ENCODE assay signal across 18 cellular contexts in the genomic region with DNA sequence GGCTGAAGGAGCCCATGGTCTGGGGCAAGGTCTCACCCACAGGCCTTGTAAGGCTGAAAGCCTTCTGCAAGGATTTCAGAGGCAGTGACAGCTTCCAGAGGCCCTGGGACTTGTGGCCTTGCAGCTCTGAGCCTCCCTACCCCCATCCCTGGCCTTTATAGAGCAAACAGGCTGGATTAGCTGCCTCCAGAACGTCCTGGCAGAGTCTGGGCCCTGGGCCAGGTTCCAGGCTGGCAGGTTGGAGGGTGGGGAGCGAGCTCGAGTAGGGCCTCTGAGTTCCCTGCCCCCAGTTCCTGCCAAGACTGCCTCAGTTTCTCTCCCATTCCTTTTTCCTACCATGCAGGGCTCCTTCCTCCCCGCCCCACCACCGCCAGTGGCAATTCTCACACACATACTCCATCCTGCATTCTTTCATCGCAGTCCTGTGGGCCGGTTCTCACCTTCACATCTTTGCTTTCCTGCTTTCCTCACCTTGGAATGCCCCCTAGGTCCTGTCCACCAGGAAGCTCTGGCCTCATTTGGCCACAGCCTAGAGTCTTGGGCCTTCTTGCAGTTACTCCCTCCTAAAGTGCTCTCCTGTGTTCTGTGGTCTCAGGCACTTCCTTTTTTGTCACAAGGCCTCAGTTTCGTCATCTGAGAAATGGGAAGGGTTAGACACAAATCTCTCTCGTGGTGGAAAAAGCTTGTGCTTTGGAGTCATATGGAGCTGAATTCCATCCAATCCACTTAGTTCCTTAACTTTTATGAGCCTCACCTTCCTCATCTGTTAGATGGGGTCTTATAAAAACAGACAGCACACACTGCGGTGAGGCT. TPM values are rescaled to one million over a fixed set of nuclear protein-coding genes. Genes with fewer than 3 reads are reported as not detected.
A peak's percentile ranks its signal among the peaks of the same experiment; 100 is the strongest.
DNase-seq lines count a peak whose midpoint lies in the region; ATAC-seq and TF ChIP-seq lines count a peak whose summit lies in the region.
"Had no signal": no experiment of that assay in that cellular context is flagged by ENCODE, and none has a peak within 500 bp of the region (broad histone marks: within the 10 kb centered on the region; RNA-seq: fewer than 3 reads in every experiment).

No MANE protein-coding gene starts in this region.

- POLR2A ChIA-PET in HEK293 (lab: Yijun Ruan, JAX): no interaction called here

- DNase-seq in WERI-Rb-1: no peak
- peak in 1 of 2 donors; percentile 61 for DNase-seq in left lung
- no peak for DNase-seq in DMS79 (lab: John Stamatoyannopoulos, UW)
- no peak for DNase-seq in epidermal melanocyte (ENCODE audit: insufficient read length, low spot score)
- DNase-seq: activated CD4-positive, alpha-beta T cell treated with anti-CD3 and anti-CD28 coated beads, Interleukin-2, amount 50 U/mL, for 1 hour; activated gamma-delta T cell treated with Interleukin-2 at 50 U/mL for 16 hours; central memory CD4-positive, alpha-beta T cell; NCI-H1092; NCI-H748 treated with DMSO at 0.1 percent for 48 hours; ovary; stimulated activated CD4-positive, alpha-beta T cell treated with anti-CD3 and anti-CD28 coated beads, Interleukin-2, amount 100 ng/mL, for 24 hours; stimulated activated naive B cell treated with anti-CD40 and anti-IgM and Interleukin-4, amounts not matched to agents 10 μg/mL and 1 μg/mL and 100 μg/mL, for 72 hours had no signal

- no peaks in the 10 kb centered on the region for H3K27me3 ChIP-seq in WERI-Rb-1 (ENCODE audit: insufficient read depth, low read depth, severe bottlenecking)
- no peaks in the 10 kb centered on the region for H3K27me3 ChIP-seq in left lung
- H3K27me3 ChIP-seq: esophagus muscularis mucosa, ovary had no signal

- H3K4me1 ChIP-seq in HEK293 (ENCODE audit: control insufficient read depth, insufficient read depth, low read length) (no peaks in the 10 kb centered on the region), left lung (peaks cover 0 to 8% of the 10 kb centered on the region in 2 donors)

- intact Hi-C loops in left lung (cut with DNase I): no loop called here

- H3K9me3 ChIP-seq in HEK293 (ENCODE audit: control insufficient read depth, insufficient read depth, low read depth, low read length) (no peaks in the 10 kb centered on the region), WERI-Rb-1 (ENCODE audit: severe bottlenecking) (no peaks in the 10 kb centered on the region), left lung (no peaks in the 10 kb centered on the region)
- H3K9me3 ChIP-seq: esophagus muscularis mucosa, ovary had no signal

- H3K27ac ChIP-seq in 22Rv1: peak overlapping the region; percentile 75
- no peak overlapping the region for H3K27ac ChIP-seq in HEK293 (ENCODE audit: extremely low read depth, low read depth, low read length)
- H3K27ac ChIP-seq in WERI-Rb-1: peak overlapping the region; percentile 43; the same call in 1 of the 2 replicates
- no peak overlapping the region for H3K27ac ChIP-seq in left lung
- H3K27ac ChIP-seq: ovary had no signal

- ATAC-seq in left lung (peak; percentile 62), GM19467 (IDR thresholded peaks at IDR 0.05; ENCODE audit: unreplicated experiment) (no peak), GM21367 (IDR thresholded peaks at IDR 0.05; ENCODE audit: unreplicated experiment) (no peak)
- ATAC-seq: stimulated activated naive B cell treated with anti-CD40 and anti-IgM and Interleukin-4, amounts not matched to agents 10 μg/mL and 1 μg/mL and 100 μg/mL, for 72 hours had no signal

- TF ChIP-seq CTCF in 22Rv1 (IDR thresholded peaks at IDR 0.05): no peak
- TF ChIP-seq CTCF in HEK293 (tag by site-specific recombination; IDR thresholded peaks at IDR 0.05): no peak
- no peak for TF ChIP-seq CTCF in WERI-Rb-1 (IDR thresholded peaks at IDR 0.05; ENCODE audit: low read depth, low read length)
- no peak for TF ChIP-seq CTCF in left lung (IDR thresholded peaks at IDR 0.05)

- H3K36me3 ChIP-seq in HEK293 (ENCODE audit: control insufficient read depth in 2 of 2, insufficient read depth in 1 of 2, low read length in 2 of 2) (no peaks in the 10 kb centered on the region), WERI-Rb-1 (no peaks in the 10 kb centered on the region), left lung (no peaks in the 10 kb centered on the region)
- H3K36me3 ChIP-seq: esophagus muscularis mucosa, ovary had no signal

- H3K4me3 ChIP-seq in HEK293 (ENCODE audit: low read depth, low read length) (no peak overlapping the region), WERI-Rb-1 (ENCODE audit: low read depth, low read length) (no peak overlapping the region), left lung (no peak overlapping the region)
- H3K4me3 ChIP-seq: esophagus muscularis mucosa, ovary had no signal

- CTCF ChIA-PET in HEK293 (lab: Yijun Ruan, JAX): interaction anchor here (0.7 to 1.9 kb wide), 5 partner anchors 12 to 180 kb away, joined by 3 to 8 read pairs (median 4); no protein-coding TSS in a partner anchor

TF ChIP-seq in HEK293, 187 proteins besides CTCF, POLR2A, EP300 and RAD21:
- TF ChIP-seq ZNF23 (tag by site-specific recombination; IDR thresholded peaks at IDR 0.05; ENCODE audit: borderline replicate concordance) (no peak), GLI4 (tag by site-specific recombination; IDR thresholded peaks at IDR 0.05) (0 out of 2 replicates have a peak, but pooled peaks have one; percentile 32), ZBTB17 (tag by site-specific recombination; IDR thresholded peaks at IDR 0.05) (peak; percentile 94), ZNF600 (tag by site-specific recombination; IDR thresholded peaks at IDR 0.05) (peak; percentile 83), ZBTB8A (tag by site-specific recombination; IDR thresholded peaks at IDR 0.05) (no peak)
- TF ChIP-seq, protein P1, sequence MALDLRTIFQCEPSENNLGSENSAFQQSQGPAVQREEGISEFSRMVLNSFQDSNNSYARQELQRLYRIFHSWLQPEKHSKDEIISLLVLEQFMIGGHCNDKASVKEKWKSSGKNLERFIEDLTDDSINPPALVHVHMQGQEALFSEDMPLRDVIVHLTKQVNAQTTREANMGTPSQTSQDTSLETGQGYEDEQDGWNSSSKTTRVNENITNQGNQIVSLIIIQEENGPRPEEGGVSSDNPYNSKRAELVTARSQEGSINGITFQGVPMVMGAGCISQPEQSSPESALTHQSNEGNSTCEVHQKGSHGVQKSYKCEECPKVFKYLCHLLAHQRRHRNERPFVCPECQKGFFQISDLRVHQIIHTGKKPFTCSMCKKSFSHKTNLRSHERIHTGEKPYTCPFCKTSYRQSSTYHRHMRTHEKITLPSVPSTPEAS (tag by site-specific recombination; IDR thresholded peaks at IDR 0.05): no peak
- TF ChIP-seq, protein P2, sequence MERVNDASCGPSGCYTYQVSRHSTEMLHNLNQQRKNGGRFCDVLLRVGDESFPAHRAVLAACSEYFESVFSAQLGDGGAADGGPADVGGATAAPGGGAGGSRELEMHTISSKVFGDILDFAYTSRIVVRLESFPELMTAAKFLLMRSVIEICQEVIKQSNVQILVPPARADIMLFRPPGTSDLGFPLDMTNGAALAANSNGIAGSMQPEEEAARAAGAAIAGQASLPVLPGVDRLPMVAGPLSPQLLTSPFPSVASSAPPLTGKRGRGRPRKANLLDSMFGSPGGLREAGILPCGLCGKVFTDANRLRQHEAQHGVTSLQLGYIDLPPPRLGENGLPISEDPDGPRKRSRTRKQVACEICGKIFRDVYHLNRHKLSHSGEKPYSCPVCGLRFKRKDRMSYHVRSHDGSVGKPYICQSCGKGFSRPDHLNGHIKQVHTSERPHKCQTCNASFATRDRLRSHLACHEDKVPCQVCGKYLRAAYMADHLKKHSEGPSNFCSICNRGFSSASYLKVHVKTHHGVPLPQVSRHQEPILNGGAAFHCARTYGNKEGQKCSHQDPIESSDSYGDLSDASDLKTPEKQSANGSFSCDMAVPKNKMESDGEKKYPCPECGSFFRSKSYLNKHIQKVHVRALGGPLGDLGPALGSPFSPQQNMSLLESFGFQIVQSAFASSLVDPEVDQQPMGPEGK (tag by site-specific recombination; IDR thresholded peaks at IDR 0.05): 0 out of 2 replicates have a peak, but pooled peaks have one; percentile 22

RNA-seq across cellular contexts. Expression of a gene that starts 2.7 kb away (rescaled TPM):
- total RNA-seq in left lung: under 1 TPM in 1 of 2 donors, not detected in 1; 0.39 TPM
- total RNA-seq: mesenteric fat pad, ovary had no signal

RNA-seq across cellular contexts. Expression of a gene that starts 11.1 kb away (rescaled TPM):
- total RNA-seq in left lung: not detected
- total RNA-seq: mesenteric fat pad, ovary had no signal

RNA-seq across cellular contexts. Expression of a gene that starts 27.6 kb away (rescaled TPM):
- total RNA-seq in left lung: 10 to 100 TPM; 37.4 to 45.1 TPM

RNA-seq across cellular contexts. Expression of a gene that starts 33.4 kb away (rescaled TPM):
- 100 to 1,000 TPM in 1 of 2 donors, 10 to 100 TPM in 1; 52.3 to 101 TPM for total RNA-seq in left lung

RNA-seq across cellular contexts. Expression of a gene that starts 57.8 kb away (rescaled TPM):
- total RNA-seq in left lung: 100 to 1,000 TPM; 131 to 138 TPM

Comparison
In these comparisons a context has a peak if more than half of its experiments do, and no peak if none do; other contexts are left out.
1. H3K27ac ChIP-seq: peak in 22Rv1 (single experiment) and WERI-Rb-1 (single experiment); none in HEK293 (single experiment) and left lung (0 of 2).